8 cellular contexts compared by ENCODE assay signal in genomic region chr11:128555606-128556005, GRCh38. TPM values are rescaled to one million over a fixed set of nuclear protein-coding genes. Genes with fewer than 3 reads are reported as not detected.
DNase-seq lines count a peak whose midpoint lies in the region; ATAC-seq and TF ChIP-seq lines count a peak whose summit lies in the region.

No MANE protein-coding gene starts in this region.

- peaks cover 4% of the 10 kb centered on the region; the same call in 1 of the 2 replicates for H3K36me3 ChIP-seq in DOHH2 (ENCODE audit: control insufficient read depth, low read length)

- H3K79me2 ChIP-seq in DOHH2 (ENCODE audit: control insufficient read depth, low read length) = 0 out of 2 replicates have a peak, but pooled peaks cover 3% of the 10 kb centered on the region

- no peaks in the 10 kb centered on the region for H3K9me3 ChIP-seq in DOHH2 (ENCODE audit: control insufficient read depth, insufficient read depth, low read length)

- DNase-seq in choroid plexus epithelial cell (ENCODE audit: low read depth) = peak; percentile 54
- DNase-seq in myocyte (ENCODE audit: low read depth) = peak; percentile 23
- DNase-seq in posterior vena cava (ENCODE audit: low spot score) = no peak
- no peak for DNase-seq in effector CD4-positive, alpha-beta T cell
- DNase-seq in cortex of kidney (lab: John Stamatoyannopoulos, UW) = no peak

- no peaks in the 10 kb centered on the region for H4K20me1 ChIP-seq in DOHH2 (ENCODE audit: control insufficient read depth, insufficient read depth, low read depth, low read length)

- H3K4me2 ChIP-seq in DOHH2 (ENCODE audit: low read length) = peak overlapping the region; percentile 90; the same call in 1 of the 2 replicates

- intact Hi-C loops in posterior vena cava (cut with DNase I) = no loop called here

- peaks cover 83% of the 10 kb centered on the region for H3K4me1 ChIP-seq in DOHH2 (ENCODE audit: control insufficient read depth, low read length)

- H3K27ac ChIP-seq in DOHH2 (ENCODE audit: low read depth, low read length) = no peak overlapping the region

- H3K9me2 ChIP-seq in DOHH2 (replicated peaks; ENCODE audit: control insufficient read depth, low read length) = no peaks in the 10 kb centered on the region

- H3K4me3 ChIP-seq in DOHH2 (ENCODE audit: low read length) (no peak overlapping the region), choroid plexus epithelial cell (ENCODE audit: low read depth, low read length) (no peak overlapping the region)

- no peak for ATAC-seq in GM21576 (IDR thresholded peaks at IDR 0.05; ENCODE audit: unreplicated experiment)

- TF ChIP-seq CTCF in DOHH2 (IDR thresholded peaks at IDR 0.05; ENCODE audit: low read depth, low read length, poor library complexity, severe bottlenecking) = peak; percentile 66
- peak; percentile 47 for TF ChIP-seq CTCF in LNCAP (IDR thresholded peaks at IDR 0.05)
- TF ChIP-seq CTCF in choroid plexus epithelial cell (conservative IDR thresholded peaks at IDR 0.05; ENCODE audit: low read depth, low read length) = peak; percentile 73

- H3K27me3 ChIP-seq in DOHH2 (ENCODE audit: control insufficient read depth, low read length) = no peaks in the 10 kb centered on the region

- peaks cover 46% of the 10 kb centered on the region for H3F3A ChIP-seq in DOHH2 (ENCODE audit: control insufficient read depth, insufficient read depth)

RNA-seq across cellular contexts. Expression of gene ETS1, which starts 31.8 kb away (rescaled TPM):
- total RNA-seq in myocyte (14.2 and 16.5 TPM in 2 replicates), posterior vena cava (10 to 100 TPM; 61.0 to 62.5 TPM)
- 20.3 TPM for polyA plus RNA-seq in myocyte (2012)

Comparison
In these comparisons a context has a peak if more than half of its experiments do, and no peak if none do; other contexts are left out.
1. DNase-seq: peak in choroid plexus epithelial cell (single experiment) and myocyte (single experiment); none in posterior vena cava (single experiment), effector CD4-positive, alpha-beta T cell (single experiment) and cortex of kidney (single experiment).
2. Peak in every context shown above with its lines, with median percentiles within 50 percentile points of each other: CTCF ChIP-seq.